In genomic region chr5:68374770-68375518, GRCh38 we compare ENCODE assay signal across 19 cellular contexts.
DNase-seq lines count a peak whose midpoint lies in the region; ATAC-seq, FAIRE-seq and TF ChIP-seq lines count a peak whose summit lies in the region.
"Had no signal": no experiment of that assay in that cellular context is flagged by ENCODE, and none has a peak within 500 bp of the region (broad histone marks: within the 10 kb centered on the region; RNA-seq: fewer than 3 reads in every experiment).

No MANE protein-coding gene starts in this region.

- POLR2A ChIA-PET in activated CD4-positive, alpha-beta memory T cell treated with anti-CD3 and anti-CD28 coated beads, Interleukin-2, amount 10 ng/mL, durations not matched to agents 7 days and 5 days (lab: Charles Lee): no interaction called here

- no peaks in the 10 kb centered on the region for H3K9me3 ChIP-seq in heart right ventricle

- intact Hi-C loops in heart right ventricle (cut with DNase I): loop anchor here in 1 of 10 donors (5.0 kb wide), 1 partner anchor 238 kb away; no protein-coding TSS in a partner anchor

- H3K4me3 Mint-ChIP-seq in memory B cell: peak overlapping the region; percentile 2
- no peak overlapping the region for H3K4me3 Mint-ChIP-seq in activated CD4-positive, alpha-beta memory T cell treated with anti-CD3 and anti-CD28 coated beads, Interleukin-2, amount 10 ng/mL, durations not matched to agents 7 days and 5 days
- H3K4me3 Mint-ChIP-seq: activated naive CD8-positive, alpha-beta T cell treated with anti-CD3 and anti-CD28 coated beads for 36 hours had no signal

- 98 to 100% methylated on average over 1 of the region's 1 CpG for WGBS in heart right ventricle, 2 donors

- DNase-seq in AML-193 (lab: John Stamatoyannopoulos, UW): peak; percentile 22 to 44
- no peak for DNase-seq in GM19239 (ENCODE audit: insufficient read length, low spot score)
- DNase-seq in NCI-H1048 (lab: John Stamatoyannopoulos, UW): peak; percentile 80
- DNase-seq in memory B cell (ENCODE audit: low spot score in 2 of 2): no peak
- DNase-seq in heart right ventricle: no peak
- DNase-seq in NCI-H128 (lab: John Stamatoyannopoulos, UW; ENCODE audit: unreplicated experiment): no peak
- no peak for DNase-seq in activated CD4-positive, alpha-beta memory T cell treated with anti-CD3 and anti-CD28 coated beads, Interleukin-2, amount 10 ng/mL, durations not matched to agents 7 days and 5 days
- DNase-seq in COLO829 (ENCODE audit: low spot score): no peak
- DNase-seq: activated naive CD8-positive, alpha-beta T cell treated with anti-CD3 and anti-CD28 coated beads for 36 hours; activated T-cell treated with anti-CD3 and anti-CD28 coated beads, Interleukin-2, amount 50 U/mL, for 1 hour; caudate nucleus; effector CD4-positive, alpha-beta T cell; naive B cell; NCI-H1436; NCI-H446 treated with DMSO at 0.1 percent for 48 hours had no signal

- no peak overlapping the region for H3K4me3 ChIP-seq in heart right ventricle
- H3K4me3 ChIP-seq: BLaER1 had no signal

- peaks cover 14% of the 10 kb centered on the region for H3K27me3 Mint-ChIP-seq in memory B cell
- peaks cover 4% of the 10 kb centered on the region for H3K27me3 Mint-ChIP-seq in activated CD4-positive, alpha-beta memory T cell treated with anti-CD3 and anti-CD28 coated beads, Interleukin-2, amount 10 ng/mL, durations not matched to agents 7 days and 5 days
- H3K27me3 Mint-ChIP-seq: activated naive CD8-positive, alpha-beta T cell treated with anti-CD3 and anti-CD28 coated beads for 36 hours had no signal

- no peaks in the 10 kb centered on the region for H3K36me3 ChIP-seq in heart right ventricle
- H3K36me3 ChIP-seq: BLaER1 had no signal

- H3K4me1 ChIP-seq in heart right ventricle: peaks cover 0 to 24% (median 0%) of the 10 kb centered on the region in 9 donors

- no peaks in the 10 kb centered on the region for H3K27me3 ChIP-seq in heart right ventricle
- H3K27me3 ChIP-seq: BLaER1 had no signal

- peaks cover 11% of the 10 kb centered on the region for H3K4me1 Mint-ChIP-seq in memory B cell
- H3K4me1 Mint-ChIP-seq in activated CD4-positive, alpha-beta memory T cell treated with anti-CD3 and anti-CD28 coated beads, Interleukin-2, amount 10 ng/mL, durations not matched to agents 7 days and 5 days: peaks cover 38% of the 10 kb centered on the region

- peak; percentile 64 for FAIRE-seq in GM19239 (lab: Jason Lieb, UNC)

- CTCF ChIA-PET in activated CD4-positive, alpha-beta memory T cell treated with anti-CD3 and anti-CD28 coated beads, Interleukin-2, amount 10 ng/mL, durations not matched to agents 7 days and 5 days (lab: Charles Lee): interaction anchor here (1.4 kb wide), 1 partner anchor 95 kb away, joined by 3 read pairs; no protein-coding TSS in a partner anchor

- TF ChIP-seq CTCF in heart right ventricle (IDR thresholded peaks at IDR 0.05): no peak

- peaks cover 4% of the 10 kb centered on the region for H3K36me3 Mint-ChIP-seq in memory B cell
- no peaks in the 10 kb centered on the region for H3K36me3 Mint-ChIP-seq in activated CD4-positive, alpha-beta memory T cell treated with anti-CD3 and anti-CD28 coated beads, Interleukin-2, amount 10 ng/mL, durations not matched to agents 7 days and 5 days (ENCODE audit: low read depth)
- H3K36me3 Mint-ChIP-seq: activated naive CD8-positive, alpha-beta T cell treated with anti-CD3 and anti-CD28 coated beads for 36 hours; naive B cell had no signal

- H3K9me3 Mint-ChIP-seq in memory B cell: peaks cover 1% of the 10 kb centered on the region
- no peaks in the 10 kb centered on the region for H3K9me3 Mint-ChIP-seq in activated CD4-positive, alpha-beta memory T cell treated with anti-CD3 and anti-CD28 coated beads, Interleukin-2, amount 10 ng/mL, durations not matched to agents 7 days and 5 days
- H3K9me3 Mint-ChIP-seq: activated naive CD8-positive, alpha-beta T cell treated with anti-CD3 and anti-CD28 coated beads for 36 hours had no signal

- H3K27ac ChIP-seq in heart right ventricle: no peak overlapping the region
- H3K27ac ChIP-seq: BLaER1, KMS-11 had no signal

- no peak overlapping the region for H3K27ac Mint-ChIP-seq in memory B cell
- H3K27ac Mint-ChIP-seq in activated CD4-positive, alpha-beta memory T cell treated with anti-CD3 and anti-CD28 coated beads, Interleukin-2, amount 10 ng/mL, durations not matched to agents 7 days and 5 days: no peak overlapping the region
- H3K27ac Mint-ChIP-seq: activated naive CD8-positive, alpha-beta T cell treated with anti-CD3 and anti-CD28 coated beads for 36 hours; naive B cell had no signal

- ATAC-seq in memory B cell (ENCODE audit: low read depth) (peak; percentile 35), heart right ventricle (no peak)
- ATAC-seq: HCT116, Panc1 had no signal

Comparison
In these comparisons a context has a peak if more than half of its experiments do, and no peak if none do; other contexts are left out.
1. DNase-seq: peak in AML-193 (2 of 2) and NCI-H1048 (single experiment); none in GM19239 (single experiment), memory B cell (0 of 2), heart right ventricle (0 of 2), NCI-H128 (single experiment), activated CD4-positive, alpha-beta memory T cell treated with anti-CD3 and anti-CD28 coated beads, Interleukin-2, amount 10 ng/mL, durations not matched to agents 7 days and 5 days (single experiment) and COLO829 (single experiment).